8 cellular contexts compared by ENCODE assay signal in genomic region chr17:75181110-75181509, GRCh38. TPM values are rescaled to one million over a fixed set of nuclear protein-coding genes. Genes with fewer than 3 reads are reported as not detected.
DNase-seq lines count a peak whose midpoint lies in the region; TF ChIP-seq lines count a peak whose summit lies in the region.

No MANE protein-coding gene starts in this region.

- no peak overlapping the region for H3K18ac ChIP-seq in mesendoderm (ENCODE audit: low read length)

- H4K5ac ChIP-seq in mesendoderm (ENCODE audit: low read length) = no peak overlapping the region

- H3K9me3 Mint-ChIP-seq in brain = peaks cover 0 to 11% (median 0%) of the 10 kb centered on the region in 5 experiments

- H4K8ac ChIP-seq in mesendoderm (ENCODE audit: low read depth, low read length) = no peak overlapping the region

- H3K79me2 ChIP-seq in mesendoderm (ENCODE audit: control insufficient read depth, insufficient read depth, low read length) = peaks cover 58% of the 10 kb centered on the region

- H3K9me3 ChIP-seq in cardiac muscle cell (ENCODE audit: low read depth) (no peaks in the 10 kb centered on the region), uterus (no peaks in the 10 kb centered on the region)

- WGBS in mesendoderm (ENCODE audit: extremely low coverage, insufficient coverage, low lambda C conversion rate) = no CpG with 5 or more reads among the region's 8 CpGs

- H3K36me3 ChIP-seq in cardiac muscle cell = peaks cover 11% of the 10 kb centered on the region
- peaks cover 6% of the 10 kb centered on the region for H3K36me3 ChIP-seq in mesendoderm (ENCODE audit: control insufficient read depth, insufficient read depth, low read length)
- no peaks in the 10 kb centered on the region for H3K36me3 ChIP-seq in uterus

- peaks cover 37% of the 10 kb centered on the region for H3K36me3 Mint-ChIP-seq in brain

- no peak overlapping the region for H2BK5ac ChIP-seq in mesendoderm (ENCODE audit: low read length)

- H3K27me3 ChIP-seq in cardiac muscle cell = no peaks in the 10 kb centered on the region
- no peaks in the 10 kb centered on the region for H3K27me3 ChIP-seq in mesendoderm (ENCODE audit: insufficient read depth, low read length, poor library complexity)
- H3K27me3 ChIP-seq in uterus = no peaks in the 10 kb centered on the region

- H3K4me3 ChIP-seq in cardiac muscle cell = peak overlapping the region; percentile 85
- peak overlapping the region; percentile 90 for H3K4me3 ChIP-seq in mesendoderm (ENCODE audit: low read length)
- peak overlapping the region; percentile 83 to 94 for H3K4me3 ChIP-seq in uterus

- peak overlapping the region; percentile 9 for H3K56ac ChIP-seq in mesendoderm (ENCODE audit: low read length)

- H2BK15ac ChIP-seq in mesendoderm (replicated peaks; ENCODE audit: low read depth) = no peak overlapping the region

- H3K4me1 Mint-ChIP-seq in brain = peaks cover 49% of the 10 kb centered on the region

- peaks cover 9% of the 10 kb centered on the region for H3K4me1 ChIP-seq in cardiac muscle cell (ENCODE audit: low read depth)
- no peaks in the 10 kb centered on the region for H3K4me1 ChIP-seq in mesendoderm (ENCODE audit: control insufficient read depth, low read depth, low read length)
- H3K4me1 ChIP-seq in uterus = no peaks in the 10 kb centered on the region

- no peak for TF ChIP-seq POLR2A in uterus (IDR thresholded peaks at IDR 0.05)

- peak overlapping the region; percentile 76 to 94 (median 79) for H3K27ac Mint-ChIP-seq in brain

- intact Hi-C loops in cardiac septum (cut with DNase I) (no loop called here), uterus (cut with DNase I; ENCODE audit: low total_unique reads) (no loop called here)

- peak overlapping the region; percentile 91 to 94 (median 94) for H3K4me3 Mint-ChIP-seq in brain

- no peak overlapping the region for H3K23ac ChIP-seq in mesendoderm (ENCODE audit: low read length)

- TF ChIP-seq CTCF in cardiac muscle cell (IDR thresholded peaks at IDR 0.05; ENCODE audit: low read depth, low read length) (no peak), brain (conservative IDR thresholded peaks at IDR 0.05) (no peak), uterus (IDR thresholded peaks at IDR 0.05) (no peak)

- H3K4me2 ChIP-seq in mesendoderm (ENCODE audit: low read length) = peak overlapping the region; percentile 49

- no peak overlapping the region for H3K4ac ChIP-seq in mesendoderm (ENCODE audit: low read depth, low read length)

- no peak overlapping the region for H2BK120ac ChIP-seq in mesendoderm (ENCODE audit: low read depth, low read length)

- H2AK5ac ChIP-seq in mesendoderm (ENCODE audit: low read length) = no peak overlapping the region

- peaks cover 6% of the 10 kb centered on the region for H3K27me3 Mint-ChIP-seq in brain

- H3K79me1 ChIP-seq in mesendoderm (ENCODE audit: low read length) = peaks cover 3% of the 10 kb centered on the region

- DNase-seq in cardiac muscle cell (ENCODE audit: low read depth in 1 of 2, low spot score in 1 of 2) (no peak), cardiac septum (ENCODE audit: low spot score) (no peak), mesendoderm (no peak), uterus (no peak), NCI-H2081 (lab: John Stamatoyannopoulos, UW) (no peak), ecto neural progenitor cell (ENCODE audit: low spot score) (no peak)
- DNase-seq in stimulated activated CD4-positive, alpha-beta T cell treated with anti-CD3 and anti-CD28 coated beads, Interleukin-4, amount 100 ng/mL, for 24 hours = no peak

- peak overlapping the region; percentile 98 for H3K9ac ChIP-seq in mesendoderm (ENCODE audit: low read length)

- H3K27ac ChIP-seq in cardiac muscle cell (peak overlapping the region; percentile 99), mesendoderm (ENCODE audit: low read depth, low read length) (no peak overlapping the region), uterus (peak overlapping the region; percentile 100)

RNA-seq across cellular contexts. Expression of gene SUMO2, which starts 1.6 kb away (rescaled TPM):
- 91.3 and 109 TPM in 2 replicates for total RNA-seq in cardiac muscle cell
- polyA plus RNA-seq in cardiac muscle cell = 485 and 542 TPM in 2 replicates
- total RNA-seq in cardiac septum = 214 TPM
- polyA plus RNA-seq in brain (ENCODE audit: insufficient read depth, low read depth, low replicate concordance) = 703 TPM
- 314 TPM for polyA plus RNA-seq in mesendoderm (2013, experiment 1 of 2)
- polyA plus RNA-seq in mesendoderm (2013, experiment 2 of 2) = 310 TPM
- 100 to 1,000 TPM in 2 of 4 donors, 10 to 100 TPM in 2; 57.4 to 427 (median 102) TPM for total RNA-seq in uterus

RNA-seq across cellular contexts. Expression of gene NUP85, which starts 24.4 kb away (rescaled TPM):
- 23.4 and 32.7 TPM in 2 replicates for total RNA-seq in cardiac muscle cell
- polyA plus RNA-seq in cardiac muscle cell = 51.9 and 59.0 TPM in 2 replicates
- total RNA-seq in cardiac septum = 26.3 TPM
- polyA plus RNA-seq in brain (ENCODE audit: insufficient read depth, low read depth, low replicate concordance) = 42.5 TPM
- polyA plus RNA-seq in mesendoderm (2013, experiment 1 of 2) = 61.3 TPM
- 63.1 TPM for polyA plus RNA-seq in mesendoderm (2013, experiment 2 of 2)
- 100 to 1,000 TPM in 1 of 4 donors, 10 to 100 TPM in 3; 17.1 to 108 (median 39.1) TPM for total RNA-seq in uterus

RNA-seq across cellular contexts. Expression of gene JPT1, which starts 26.8 kb away (rescaled TPM):
- 175 and 209 TPM in 2 replicates for total RNA-seq in cardiac muscle cell
- 136 and 201 TPM in 2 replicates for polyA plus RNA-seq in cardiac muscle cell
- 15.2 TPM for total RNA-seq in cardiac septum
- 609 TPM for polyA plus RNA-seq in brain (ENCODE audit: insufficient read depth, low read depth, low replicate concordance)
- polyA plus RNA-seq in mesendoderm (2013, experiment 1 of 2) = 721 TPM
- 717 TPM for polyA plus RNA-seq in mesendoderm (2013, experiment 2 of 2)
- total RNA-seq in uterus = 10 to 100 TPM in 2 of 4 donors, 1 to 10 TPM in 2; 3.6 to 46.8 (median 11.6) TPM

RNA-seq across cellular contexts. Expression of gene NT5C, which starts 49.6 kb away (rescaled TPM):
- total RNA-seq in cardiac muscle cell (204 and 233 TPM in 2 replicates), cardiac septum (27.7 TPM), uterus (10 to 100 TPM; 30.2 to 60.0 (median 44.9) TPM)
- polyA plus RNA-seq in cardiac muscle cell (168 and 174 TPM in 2 replicates), brain (ENCODE audit: insufficient read depth, low read depth, low replicate concordance) (38.9 TPM)
- 52.7 TPM for polyA plus RNA-seq in mesendoderm (2013, experiment 1 of 2)
- polyA plus RNA-seq in mesendoderm (2013, experiment 2 of 2) = 50.6 TPM
